21 cellular contexts compared by ENCODE assay signal in genomic region chr1:240998024-240998423, GRCh38.
DNase-seq lines count a peak whose midpoint lies in the region; ATAC-seq and FAIRE-seq lines count a peak whose summit lies in the region.
"Had no signal": no experiment of that assay in that cellular context is flagged by ENCODE, and none has a peak within 500 bp of the region (broad histone marks: within the 10 kb centered on the region; RNA-seq: fewer than 3 reads in every experiment).

No MANE protein-coding gene starts in this region.

- no peak for ATAC-seq in stimulated activated naive CD8-positive, alpha-beta T cell treated with anti-CD3 and anti-CD28 coated beads, Interleukin-15, Interleukin-2, amounts not matched to agents 100 U/mL and 50 U/mL, for 24 hours
- no peak for ATAC-seq in GM18520 (IDR thresholded peaks at IDR 0.05; ENCODE audit: unreplicated experiment)
- ATAC-seq: stimulated activated memory B cell treated with anti-CD40 and anti-IgM and Interleukin-4, amounts not matched to agents 10 μg/mL and 1 μg/mL and 100 μg/mL, for 72 hours; WTC11 had no signal

- DNase-seq in EH (ENCODE audit: low read depth) (peak; percentile 82), M059J (ENCODE audit: low read depth) (peak; percentile 86), fibroblast of peridontal ligament (ENCODE audit: extremely low read depth) (peak; percentile 50), urothelium cell line (ENCODE audit: low spot score) (peak; percentile 11), GM19240 (ENCODE audit: insufficient read length, low spot score) (no peak)
- DNase-seq in stimulated activated naive CD8-positive, alpha-beta T cell treated with anti-CD3 and anti-CD28 coated beads, Interleukin-15, Interleukin-2, amounts not matched to agents 100 U/mL and 50 U/mL, for 24 hours, result no peak
- DNase-seq: activated CD4-positive, alpha-beta T cell treated with anti-CD3 and anti-CD28 coated beads, Interleukin-2, amount 50 U/mL, for 48 hours; activated naive CD4-positive, alpha-beta T cell treated with anti-CD3 and anti-CD28 coated beads, Interleukin-2, amount 10 ng/mL, durations not matched to agents 7 days and 5 days; anterior cingulate cortex; DMS 273 treated with DMSO at 0.1 percent for 48 hours; effector memory CD4-positive, alpha-beta T cell; esophagus squamous epithelium; glutamatergic neuron; NCI-H1105 treated with DMSO at 0.1 percent for 48 hours; NCI-H2081 treated with DMSO at 0.1 percent for 48 hours; stimulated activated CD4-positive, alpha-beta T cell treated with anti-CD3 and anti-CD28 coated beads, Interleukin-1b, Interleukin-23, amount 100 ng/mL, for 48 hours; thyroid gland had no signal

- FAIRE-seq in urothelium cell line (lab: Jason Lieb, UNC), result no peak
- FAIRE-seq: RCC 7860 had no signal

Comparison
In these comparisons a context has a peak if more than half of its experiments do, and no peak if none do; other contexts are left out.
1. DNase-seq: peak in EH (single experiment), M059J (single experiment), fibroblast of peridontal ligament (single experiment) and urothelium cell line (single experiment); none in stimulated activated naive CD8-positive, alpha-beta T cell treated with anti-CD3 and anti-CD28 coated beads, Interleukin-15, Interleukin-2, amounts not matched to agents 100 U/mL and 50 U/mL, for 24 hours (single experiment) and GM19240 (single experiment).